12 cellular contexts compared by ENCODE assay signal in genomic region chr6:129717287-129717686, GRCh38. TPM values are rescaled to one million over a fixed set of nuclear protein-coding genes. Genes with fewer than 3 reads are reported as not detected.
DNase-seq lines count a peak whose midpoint lies in the region; ATAC-seq and TF ChIP-seq lines count a peak whose summit lies in the region.
"Had no signal": no experiment of that assay in that cellular context is flagged by ENCODE, and none has a peak within 500 bp of the region (broad histone marks: within the 10 kb centered on the region; RNA-seq: fewer than 3 reads in every experiment).

No MANE protein-coding gene starts in this region.

- intact Hi-C loops in heart left ventricle (cut with DNase I) = no loop called here

- H3K4me2 ChIP-seq in Karpas-422 (ENCODE audit: low read depth, low read length, poor library complexity, severe bottlenecking) = no peak overlapping the region

- no peaks in the 10 kb centered on the region for H4K20me1 ChIP-seq in Karpas-422 (ENCODE audit: insufficient read depth, low read depth, low read length)

- H3K36me3 ChIP-seq in Karpas-422 (ENCODE audit: insufficient read depth, low read length) = no peaks in the 10 kb centered on the region
- no peaks in the 10 kb centered on the region for H3K36me3 ChIP-seq in heart left ventricle
- H3K36me3 ChIP-seq: thoracic aorta, WERI-Rb-1 had no signal

- no peak overlapping the region for H2AFZ ChIP-seq in Karpas-422 (ENCODE audit: low read length)

- peak; percentile 32 for DNase-seq in AG08395 (ENCODE audit: low spot score)
- DNase-seq in NCI-H226 = peak; percentile 24
- peak; percentile 41 to 65 for DNase-seq in cardiac fibroblast (ENCODE audit: low read depth in 2 of 2)
- peak; percentile 48 for DNase-seq in kidney tubule cell (ENCODE audit: low spot score)
- DNase-seq in NK-92 (lab: John Stamatoyannopoulos, UW; ENCODE audit: unreplicated experiment) = no peak
- DNase-seq in Karpas-422 = no peak
- no peak for DNase-seq in heart left ventricle
- DNase-seq in activated T-cell treated with anti-CD3 and anti-CD28 coated beads, Interleukin-2, amount 50 U/mL, for 48 hours = no peak
- DNase-seq: activated naive CD4-positive, alpha-beta T cell treated with anti-CD3 and anti-CD28 coated beads, Interleukin-2, amount 10 ng/mL, durations not matched to agents 7 days and 5 days; NCI-H345; WERI-Rb-1 had no signal

- no peak for ATAC-seq in heart left ventricle

- H3K9me2 ChIP-seq in Karpas-422 (replicated peaks; ENCODE audit: insufficient read depth, low read length) = no peaks in the 10 kb centered on the region

- H3K4me3 ChIP-seq in cardiac fibroblast (replicated peaks in 1 of 2; ENCODE audit: low read depth in 2 of 2, low read length in 2 of 2) (no peak overlapping the region), Karpas-422 (ENCODE audit: low read length) (no peak overlapping the region), heart left ventricle (no peak overlapping the region)
- H3K4me3 ChIP-seq: thoracic aorta had no signal

- H3K4me1 ChIP-seq in Karpas-422 (ENCODE audit: low read length) (peaks cover 8% of the 10 kb centered on the region), heart left ventricle (peaks cover 0 to 26% (median 5%) of the 10 kb centered on the region in 12 donors)

- TF ChIP-seq CTCF in cardiac fibroblast (IDR thresholded peaks at IDR 0.05; ENCODE audit: low read depth, low read length) (no peak), heart left ventricle (IDR thresholded peaks at IDR 0.05) (no peak)

- no peak for TF ChIP-seq POLR2A in heart left ventricle (IDR thresholded peaks at IDR 0.05)

- no peaks in the 10 kb centered on the region for H3K9me3 ChIP-seq in Karpas-422 (ENCODE audit: low read length)
- H3K9me3 ChIP-seq in heart left ventricle = no peaks in the 10 kb centered on the region
- H3K9me3 ChIP-seq: thoracic aorta had no signal

- H3K27ac ChIP-seq in Karpas-422 (ENCODE audit: low read length) (no peak overlapping the region), heart left ventricle (peak overlapping the region in 1 of 12 donors; percentile 7)
- H3K27ac ChIP-seq: thoracic aorta, WERI-Rb-1 had no signal

- H3K9ac ChIP-seq in Karpas-422 (ENCODE audit: low read length) = no peak overlapping the region

- no peaks in the 10 kb centered on the region for H3K79me2 ChIP-seq in Karpas-422 (ENCODE audit: low read length)

- H3K27me3 ChIP-seq in Karpas-422 (ENCODE audit: low read length) (no peaks in the 10 kb centered on the region), heart left ventricle (no peaks in the 10 kb centered on the region)

- WGBS in heart left ventricle, 4 donors = 66 to 79% (median 70%) methylated on average over 5 of the region's 5 CpGs

RNA-seq across cellular contexts. Expression of gene ARHGAP18, which starts 7.3 kb away (rescaled TPM):
- total RNA-seq in Karpas-422 (2014; rRNA removed; shearing (Covaris generic); ENCODE audit: low replicate concordance) = 0.65 and 1.6 TPM in 2 replicates
- 10 to 100 TPM in 2 of 9 donors, 1 to 10 TPM in 7; 2.8 to 26.4 (median 4.1) TPM for total RNA-seq in heart left ventricle
- polyA plus RNA-seq in heart left ventricle = 1 to 10 TPM; 1.6 to 2.8 TPM

Comparison
In these comparisons a context has a peak if more than half of its experiments do, and no peak if none do; other contexts are left out.
1. DNase-seq: peak in AG08395 (single experiment), NCI-H226 (single experiment), cardiac fibroblast (2 of 2) and kidney tubule cell (single experiment); none in NK-92 (single experiment), Karpas-422 (single experiment), heart left ventricle (0 of 5) and activated T-cell treated with anti-CD3 and anti-CD28 coated beads, Interleukin-2, amount 50 U/mL, for 48 hours (0 of 2).